In the genomic region with DNA sequence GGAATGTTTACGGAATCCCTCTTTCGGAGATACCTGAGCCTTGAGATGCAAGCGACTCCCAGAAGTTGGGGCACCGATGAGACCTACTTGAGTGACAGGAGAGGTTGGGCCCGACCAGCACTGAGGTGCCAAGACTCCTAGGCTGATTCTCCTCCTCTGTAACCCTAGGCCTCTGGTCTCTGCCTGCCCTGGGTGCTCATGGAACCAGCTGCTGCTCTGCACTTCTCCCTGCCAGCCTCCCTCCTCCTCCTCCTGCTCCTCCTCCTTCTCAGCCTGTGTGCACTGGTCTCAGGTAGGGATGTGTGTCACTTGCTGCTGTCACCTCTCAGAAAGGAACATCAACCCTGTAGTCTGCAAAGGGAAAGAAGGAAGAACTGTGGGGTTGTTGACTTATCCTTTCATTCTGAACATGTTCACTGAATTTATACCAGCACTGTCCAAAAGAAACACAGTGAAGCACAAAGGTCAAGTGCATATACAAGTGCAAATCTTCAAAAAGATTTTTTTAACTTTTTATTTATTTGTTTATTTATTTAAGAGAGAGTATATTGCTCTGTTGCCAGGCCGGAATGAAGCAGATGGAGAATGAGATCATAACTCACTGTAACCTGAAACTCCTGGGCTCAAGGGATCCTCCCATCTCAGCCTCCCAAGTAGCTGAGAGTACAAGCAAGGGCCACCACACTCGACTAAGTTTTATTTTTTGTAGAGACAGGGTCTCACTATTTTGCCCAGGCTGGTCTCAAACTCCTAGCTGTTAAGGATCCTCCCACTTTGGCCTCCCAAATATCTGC, we compare ENCODE assay signal across 8 cellular contexts. TPM values are rescaled to one million over a fixed set of nuclear protein-coding genes. Genes with fewer than 3 reads are reported as not detected.
DNase-seq lines count a peak whose midpoint lies in the region; ATAC-seq, FAIRE-seq and TF ChIP-seq lines count a peak whose summit lies in the region.

No MANE protein-coding gene starts in this region.

- no peaks in the 10 kb centered on the region for H3K79me2 ChIP-seq in H1 (ENCODE audit: control insufficient read depth in 1 of 2, insufficient read depth in 2 of 2, low read length in 2 of 2)

- H3K36me3 ChIP-seq in H1 (ENCODE audit: control insufficient read depth in 2 of 4, insufficient read depth in 4 of 4, low read length in 3 of 4) (peaks cover 0 to 4% (median 0%) of the 10 kb centered on the region in 4 experiments; a peak in 3 of 8 replicates), muscle layer of colon (ENCODE audit: insufficient read depth, low read length) (peaks cover 11% of the 10 kb centered on the region), aorta (ENCODE audit: control insufficient read depth in 1 of 2, insufficient read depth in 2 of 2, low read length in 1 of 2) (no peaks in the 10 kb centered on the region)

- peak overlapping the region; percentile 72 to 99 for H3K4me2 ChIP-seq in H1 (ENCODE audit: insufficient read depth in 1 of 2, low read depth in 2 of 2, low read length in 2 of 2)

- H3K18ac ChIP-seq in H1 (ENCODE audit: extremely low read depth, low read length), result no peak overlapping the region; the same call in 1 of the 2 replicates

- no peak for TF ChIP-seq EP300 in H1 (IDR thresholded peaks at IDR 0.05; ENCODE audit: borderline replicate concordance in 1 of 2, low read depth in 2 of 2, low read length in 2 of 2)

- peak; percentile 92 for DNase-seq in DMS53 (lab: John Stamatoyannopoulos, UW)
- peak; percentile 19 for DNase-seq in SW480 (ENCODE audit: low spot score)
- DNase-seq in H1 (ENCODE audit: low read depth in 1 of 2, low spot score in 2 of 2), result peak in 1 of 2 experiments; percentile 57
- DNase-seq in aorta, result no peak
- no peak for DNase-seq in NOMO-1 (lab: John Stamatoyannopoulos, UW; ENCODE audit: unreplicated experiment in 2 of 2)
- DNase-seq in NCI-H128 (lab: John Stamatoyannopoulos, UW; ENCODE audit: unreplicated experiment), result no peak

- H3K79me1 ChIP-seq in H1 (ENCODE audit: low read depth, low read length), result peaks cover 3% of the 10 kb centered on the region

- H3K27ac ChIP-seq in H1 (ENCODE audit: low read depth, low read length) (peak overlapping the region; percentile 27; the same call in 1 of the 2 replicates), muscle layer of colon (ENCODE audit: low read depth, low read length) (peak overlapping the region; percentile 75), aorta (ENCODE audit: low read depth in 1 of 2, low read length in 2 of 2) (no peak overlapping the region)

- H3K14ac ChIP-seq in H1 (ENCODE audit: insufficient read length), result no peak overlapping the region

- H3K9ac ChIP-seq in H1 (replicated peaks in 1 of 4; ENCODE audit: extremely low read depth in 1 of 4, low read depth in 3 of 4, low read length in 3 of 4), result peak overlapping the region; percentile 45 to 91 (median 66); a peak in 6 of 7 replicates
- H3K9ac ChIP-seq in muscle layer of colon (ENCODE audit: low read length), result peak overlapping the region; percentile 75

- H3K4me3 ChIP-seq in H1 (ENCODE audit: extremely low read depth in 1 of 4, insufficient read depth in 2 of 4, low read depth in 3 of 4, low read length in 4 of 4) (peak overlapping the region; percentile 82 to 94 (median 92)), muscle layer of colon (ENCODE audit: low read depth in 1 of 2, low read length in 2 of 2) (peak overlapping the region; percentile 77 to 93), aorta (ENCODE audit: low read length in 2 of 2) (peak overlapping the region; percentile 99)

- ATAC-seq in HG03135 (IDR thresholded peaks at IDR 0.05; ENCODE audit: unreplicated experiment) (peak; percentile 9), aorta (ENCODE audit: low FRiP score) (peak; percentile 77)

- no peak overlapping the region for H2BK5ac ChIP-seq in H1 (ENCODE audit: low read depth, low read length)

- H2BK120ac ChIP-seq in H1 (replicated peaks; ENCODE audit: low read depth, low read length), result no peak overlapping the region

- peak in 1 of 2 experiments; percentile 57; a peak in 1 of 3 replicates for TF ChIP-seq POLR2A in H1 (IDR thresholded peaks at IDR 0.05; ENCODE audit: control extremely low read depth in 1 of 2, low read depth in 2 of 2, low read length in 2 of 2)

- intact Hi-C loops in aorta (cut with DNase I), result no loop called here

- H2BK15ac ChIP-seq in H1 (ENCODE audit: low read length), result no peak overlapping the region

- H3K9me3 ChIP-seq in H1 (ENCODE audit: insufficient read depth in 2 of 2, low read depth in 1 of 2, low read length in 1 of 2) (no peaks in the 10 kb centered on the region), muscle layer of colon (ENCODE audit: low read length) (no peaks in the 10 kb centered on the region), aorta (ENCODE audit: control insufficient read depth, low read length) (no peaks in the 10 kb centered on the region)

- no peak for TF ChIP-seq CTCF in H1 (IDR thresholded peaks at IDR 0.05; ENCODE audit: control extremely low read depth in 1 of 3, insufficient read depth in 1 of 3, low read depth in 1 of 3, low read length in 3 of 3)

- CTCF ChIA-PET in H1 (lab: Charles Lee; ENCODE audit: partially characterized antibody), result interaction anchor here (1.3 kb wide), 1 partner anchor 13 kb away, joined by 3 read pairs; no protein-coding TSS in a partner anchor

- H3K56ac ChIP-seq in H1 (replicated peaks; ENCODE audit: insufficient read length, low read depth, low read length), result no peak overlapping the region

- H3K23ac ChIP-seq in H1 (ENCODE audit: insufficient read length), result no peak overlapping the region

- no peaks in the 10 kb centered on the region for H3K27me3 ChIP-seq in H1 (replicated peaks in 1 of 4; ENCODE audit: control insufficient read depth in 3 of 4, extremely low read depth in 1 of 4, insufficient read depth in 3 of 4, low read length in 3 of 4)
- H3K27me3 ChIP-seq in muscle layer of colon (ENCODE audit: control insufficient read depth in 1 of 2, insufficient read depth in 2 of 2, low read length in 2 of 2), result no peaks in the 10 kb centered on the region
- no peaks in the 10 kb centered on the region for H3K27me3 ChIP-seq in aorta (ENCODE audit: control insufficient read depth in 1 of 2, insufficient read depth in 2 of 2, low read length in 1 of 2)

- FAIRE-seq in H1 (lab: Jason Lieb, UNC), result no peak

- 0 out of 2 replicates have a peak overlapping the region, but pooled peaks have one; percentile 0 for H2BK12ac ChIP-seq in H1 (ENCODE audit: low read depth, low read length)

- no peak overlapping the region for H2AK5ac ChIP-seq in H1 (ENCODE audit: low read depth, low read length)

- no peak overlapping the region for H4K5ac ChIP-seq in H1 (ENCODE audit: insufficient read length, low read depth, low read length)

- no peak overlapping the region for H4K91ac ChIP-seq in H1 (replicated peaks; ENCODE audit: insufficient read length, low read length)

- POLR2A ChIA-PET in H1 (lab: Charles Lee; ENCODE audit: partially characterized antibody), result interaction anchor here (0.6 to 2.5 kb wide), 9 partner anchors 10 to 934 kb away, joined by 3 to 10 read pairs (median 3); a partner anchor contains a TSS

- no peaks in the 10 kb centered on the region; the same call in 1 of the 2 replicates for H3K23me2 ChIP-seq in H1 (ENCODE audit: low read depth, low read length)

- no peak for TF ChIP-seq RAD21 in H1 (IDR thresholded peaks at IDR 0.05 in 1 of 2, conservative IDR thresholded peaks at IDR 0.05 in 1 of 2; ENCODE audit: low read depth in 2 of 2, low read length in 2 of 2)

- H2AFZ ChIP-seq in H1 (ENCODE audit: low read length), result peak overlapping the region; percentile 71

- no peak overlapping the region for H3K4ac ChIP-seq in H1 (replicated peaks; ENCODE audit: insufficient read length, low read depth, low read length)

- peaks cover 0 to 8% (median 7%) of the 10 kb centered on the region in 4 experiments; a peak in 6 of 7 replicates for H3K4me1 ChIP-seq in H1 (replicated peaks in 1 of 4; ENCODE audit: control insufficient read depth in 3 of 4, insufficient read depth in 4 of 4, low read length in 3 of 4)
- H3K4me1 ChIP-seq in muscle layer of colon (ENCODE audit: insufficient read depth, low read length), result peaks cover 4% of the 10 kb centered on the region
- H3K4me1 ChIP-seq in aorta (ENCODE audit: control insufficient read depth in 1 of 2, insufficient read depth in 2 of 2, low read length in 2 of 2), result no peaks in the 10 kb centered on the region

- H4K8ac ChIP-seq in H1 (ENCODE audit: extremely low read depth, insufficient read depth, low read length), result no peak overlapping the region

- 21% methylated on average over 7 of the region's 7 CpGs; no CpG with 5 or more reads in 1 of the 2 experiments for WGBS in H1 (ENCODE audit: extremely low coverage in 1 of 2, insufficient coverage in 1 of 2, insufficient read length in 1 of 2, insufficient replicate concordance in 2 of 2, low coverage in 1 of 2, low lambda C conversion rate in 2 of 2, missing lambda C conversion rate in 1 of 2), 2 experiments
- 5 to 8% methylated on average over 7 of the region's 7 CpGs for WGBS in aorta, 2 donors

- no peaks in the 10 kb centered on the region for H4K20me1 ChIP-seq in H1 (replicated peaks in 1 of 2; ENCODE audit: control insufficient read depth in 1 of 2, insufficient read depth in 2 of 2, low read length in 2 of 2)

- H2BK20ac ChIP-seq in H1 (ENCODE audit: low read length), result no peak overlapping the region

RNA-seq across cellular contexts. Expression of a gene that starts 0.9 kb away (rescaled TPM):
- total RNA-seq in H1 (2021; fragmentation: NEBNext Ultra II Directional; extraction: Animal tissue kit (Norgen Biotek cat#: 25700)), result 16.0 and 20.2 TPM in 2 replicates
- polyA plus RNA-seq in H1 (2011; rRNA removed), result 12.2 and 14.9 TPM in 2 replicates
- 18.5 TPM for polyA plus RNA-seq in H1 (2011; cell fraction: cytosol; rRNA removed)
- 36.1 TPM for polyA plus RNA-seq in H1 (2011; cell fraction: nucleus; rRNA removed)
- 16.0 to 20.3 TPM (median 16.8 TPM) in 4 replicates for polyA plus RNA-seq in H1 (2012, experiment 1 of 2)
- polyA plus RNA-seq in H1 (2012, experiment 2 of 2), result 7.9 TPM
- polyA plus RNA-seq in H1 (2013, experiment 1 of 2), result 20.6 TPM
- polyA plus RNA-seq in H1 (2013, experiment 2 of 2), result 20.3 TPM
- 33.1 TPM in 2 replicates for polyA minus RNA-seq in H1 (2011; rRNA and poly(A)+ RNA removed)
- polyA minus RNA-seq in H1 (2011; cell fraction: cytosol; rRNA and poly(A)+ RNA removed), result 13.3 TPM
- 44.5 TPM for polyA minus RNA-seq in H1 (2011; cell fraction: nucleus; rRNA and poly(A)+ RNA removed)
- 10 to 100 TPM; 15.7 to 22.3 TPM for total RNA-seq in aorta
- 10 to 100 TPM in 1 of 2 donors, 1 to 10 TPM in 1; 3.9 to 13.4 TPM for polyA plus RNA-seq in aorta

RNA-seq across cellular contexts. Expression of a gene that starts 18.3 kb away (rescaled TPM):
- total RNA-seq in H1 (2021; fragmentation: NEBNext Ultra II Directional; extraction: Animal tissue kit (Norgen Biotek cat#: 25700)), result 5.1 and 5.6 TPM in 2 replicates
- 4.4 and 4.7 TPM in 2 replicates for polyA plus RNA-seq in H1 (2011; rRNA removed)
- polyA plus RNA-seq in H1 (2011; cell fraction: cytosol; rRNA removed), result 6.1 TPM
- polyA plus RNA-seq in H1 (2011; cell fraction: nucleus; rRNA removed), result 13.8 TPM
- polyA plus RNA-seq in H1 (2012, experiment 1 of 2), result 4.9 to 7.4 TPM (median 7.2 TPM) in 4 replicates
- polyA plus RNA-seq in H1 (2012, experiment 2 of 2), result 0.83 TPM
- 5.4 TPM for polyA plus RNA-seq in H1 (2013, experiment 1 of 2)
- 6.0 TPM for polyA plus RNA-seq in H1 (2013, experiment 2 of 2)
- polyA minus RNA-seq in H1 (2011; rRNA and poly(A)+ RNA removed), result 5.9 and 22.2 TPM in 2 replicates
- polyA minus RNA-seq in H1 (2011; cell fraction: cytosol; rRNA and poly(A)+ RNA removed), result 1.8 TPM
- 8.9 TPM for polyA minus RNA-seq in H1 (2011; cell fraction: nucleus; rRNA and poly(A)+ RNA removed)
- total RNA-seq in aorta, result 10 to 100 TPM; 12.0 to 40.7 TPM
- 10 to 100 TPM in 1 of 2 donors, 1 to 10 TPM in 1; 3.5 to 11.8 TPM for polyA plus RNA-seq in aorta

RNA-seq across cellular contexts. Expression of a gene that starts 18.8 kb away (rescaled TPM):
- total RNA-seq in H1 (2021; fragmentation: NEBNext Ultra II Directional; extraction: Animal tissue kit (Norgen Biotek cat#: 25700)), result 5.5 and 5.6 TPM in 2 replicates
- polyA plus RNA-seq in H1 (2011; rRNA removed), result 3.4 and 5.3 TPM in 2 replicates
- polyA plus RNA-seq in H1 (2011; cell fraction: cytosol; rRNA removed), result 5.5 TPM
- polyA plus RNA-seq in H1 (2011; cell fraction: nucleus; rRNA removed), result 11.3 TPM
- polyA plus RNA-seq in H1 (2012, experiment 1 of 2), result 5.5 to 11.8 TPM (median 7.3 TPM) in 4 replicates
- polyA plus RNA-seq in H1 (2012, experiment 2 of 2), result 1.1 TPM
- polyA plus RNA-seq in H1 (2013, experiment 1 of 2), result 5.9 TPM
- polyA plus RNA-seq in H1 (2013, experiment 2 of 2), result 5.8 TPM
- 11.7 and 14.0 TPM in 2 replicates for polyA minus RNA-seq in H1 (2011; rRNA and poly(A)+ RNA removed)
- polyA minus RNA-seq in H1 (2011; cell fraction: cytosol; rRNA and poly(A)+ RNA removed), result 2.0 TPM
- polyA minus RNA-seq in H1 (2011; cell fraction: nucleus; rRNA and poly(A)+ RNA removed), result 9.5 TPM
- total RNA-seq in aorta, result 10 to 100 TPM; 12.8 to 53.7 TPM
- polyA plus RNA-seq in aorta, result 10 to 100 TPM in 1 of 2 donors, 1 to 10 TPM in 1; 9.1 to 18.2 TPM

RNA-seq across cellular contexts. Expression of a gene that starts 56.5 kb away (rescaled TPM):
- 2.0 and 3.4 TPM in 2 replicates for total RNA-seq in H1 (2021; fragmentation: NEBNext Ultra II Directional; extraction: Animal tissue kit (Norgen Biotek cat#: 25700))
- polyA plus RNA-seq in H1 (2011; rRNA removed) (2.6 and 2.9 TPM in 2 replicates), aorta (1 to 10 TPM; 3.1 to 9.7 TPM)
- polyA plus RNA-seq in H1 (2011; cell fraction: cytosol; rRNA removed), result 3.5 TPM
- 11.3 TPM for polyA plus RNA-seq in H1 (2011; cell fraction: nucleus; rRNA removed)
- 1.8 to 3.1 TPM (median 2.6 TPM) in 4 replicates for polyA plus RNA-seq in H1 (2012, experiment 1 of 2)
- 0.12 TPM for polyA plus RNA-seq in H1 (2012, experiment 2 of 2)
- 2.2 TPM for polyA plus RNA-seq in H1 (2013, experiment 1 of 2)
- polyA plus RNA-seq in H1 (2013, experiment 2 of 2), result 1.5 TPM
- 6.9 and 7.9 TPM in 2 replicates for polyA minus RNA-seq in H1 (2011; rRNA and poly(A)+ RNA removed)
- 1.5 TPM for polyA minus RNA-seq in H1 (2011; cell fraction: cytosol; rRNA and poly(A)+ RNA removed)
- 10.3 TPM for polyA minus RNA-seq in H1 (2011; cell fraction: nucleus; rRNA and poly(A)+ RNA removed)
- 10 to 100 TPM; 12.8 to 45.1 TPM for total RNA-seq in aorta

Comparison
In these comparisons a context has a peak if more than half of its experiments do, and no peak if none do; other contexts are left out.
1. DNase-seq: peak in DMS53 (single experiment) and SW480 (single experiment); none in aorta (0 of 2), NOMO-1 (0 of 2) and NCI-H128 (single experiment).
2. H3K27ac ChIP-seq: peak in H1 (single experiment) and muscle layer of colon (single experiment); none in aorta (0 of 2).
3. Peak in every context shown above with its lines, with median percentiles within 50 percentile points of each other: H3K4me3 ChIP-seq.